In genomic region chr1:228898582-228898992, GRCh38 we compare ENCODE assay signal across 9 cellular contexts.
DNase-seq lines count a peak whose midpoint lies in the region; ATAC-seq, FAIRE-seq and TF ChIP-seq lines count a peak whose summit lies in the region.
"Had no signal": no experiment of that assay in that cellular context is flagged by ENCODE, and none has a peak within 500 bp of the region (broad histone marks: within the 10 kb centered on the region; RNA-seq: fewer than 3 reads in every experiment).

No MANE protein-coding gene starts in this region.

- ATAC-seq in HG02610 (IDR thresholded peaks at IDR 0.05; ENCODE audit: unreplicated experiment) = peak; percentile 77
- peak; percentile 49 to 64 for ATAC-seq in lower lobe of right lung
- ATAC-seq in HG02852 (IDR thresholded peaks at IDR 0.05; ENCODE audit: unreplicated experiment) = no peak
- no peak for ATAC-seq in WTC11

- no peaks in the 10 kb centered on the region for H3K27me3 ChIP-seq in lower lobe of right lung (ENCODE audit: low read depth)

- H3K27ac ChIP-seq in lower lobe of right lung = no peak overlapping the region

- no peaks in the 10 kb centered on the region for H3K36me3 Mint-ChIP-seq in WTC11
- H3K36me3 Mint-ChIP-seq: CD8-positive, alpha-beta memory T cell had no signal

- CTCF ChIA-PET in WTC11 (lab: Charles Lee) = no interaction called here

- peaks cover 25% of the 10 kb centered on the region for H3K4me1 Mint-ChIP-seq in WTC11
- H3K4me1 Mint-ChIP-seq: CD8-positive, alpha-beta memory T cell had no signal

- H3K9me3 ChIP-seq in lower lobe of right lung = no peaks in the 10 kb centered on the region

- intact Hi-C loops in lower lobe of right lung (cut with DNase I) = no loop called here

- H3K4me3 Mint-ChIP-seq in WTC11 = no peak overlapping the region
- H3K4me3 Mint-ChIP-seq: CD8-positive, alpha-beta memory T cell had no signal

- no peaks in the 10 kb centered on the region for H3K9me3 Mint-ChIP-seq in WTC11
- H3K9me3 Mint-ChIP-seq: CD8-positive, alpha-beta memory T cell had no signal

- no peak overlapping the region for H3K4me3 ChIP-seq in lower lobe of right lung

- H3K4me1 ChIP-seq in lower lobe of right lung = peaks cover 14% of the 10 kb centered on the region

- H3K27me3 Mint-ChIP-seq in WTC11 (ENCODE audit: low read depth) = no peaks in the 10 kb centered on the region
- H3K27me3 Mint-ChIP-seq: CD8-positive, alpha-beta memory T cell had no signal

- H3K27ac Mint-ChIP-seq in WTC11 = no peak overlapping the region
- H3K27ac Mint-ChIP-seq: CD8-positive, alpha-beta memory T cell had no signal

- H3K36me3 ChIP-seq in lower lobe of right lung = no peaks in the 10 kb centered on the region

- peak; percentile 65 for FAIRE-seq in GM18507 (lab: Jason Lieb, UNC)

- POLR2A ChIA-PET in WTC11 (lab: Charles Lee) = no interaction called here

- TF ChIP-seq CTCF in lower lobe of right lung (IDR thresholded peaks at IDR 0.05) (no peak), WTC11 (IDR thresholded peaks at IDR 0.05) (no peak)

- peak; percentile 49 for DNase-seq in GM18507 (ENCODE audit: extremely low spot score, insufficient read length, low read depth)
- peak; percentile 84 to 86 for DNase-seq in Kasumi-1 (lab: John Stamatoyannopoulos, UW)
- DNase-seq in lower lobe of right lung = no peak
- no peak for DNase-seq in glomerular visceral epithelial cell (ENCODE audit: extremely low spot score)
- DNase-seq in NCI-H2196 treated with DMSO at 0.1 percent for 48 hours (lab: John Stamatoyannopoulos, UW; ENCODE audit: unreplicated experiment) = no peak
- no peak for DNase-seq in WTC11 (ENCODE audit: low spot score)
- DNase-seq: CD8-positive, alpha-beta memory T cell had no signal

TF ChIP-seq in WTC11, 78 proteins besides CTCF, POLR2A, EP300 and RAD21 (continues in another document):
- TF ChIP-seq FOXK1 (CRISPR knock-in tag; IDR thresholded peaks at IDR 0.05) = no peak
- TF ChIP-seq MAX (CRISPR knock-in tag; IDR thresholded peaks at IDR 0.05) = no peak
- TF ChIP-seq NR2C2 (CRISPR knock-in tag; IDR thresholded peaks at IDR 0.05) = no peak
- TF ChIP-seq OVOL2 (CRISPR knock-in tag; IDR thresholded peaks at IDR 0.05; ENCODE audit: borderline replicate concordance) = no peak
- TF ChIP-seq STAT6 (CRISPR knock-in tag; conservative IDR thresholded peaks at IDR 0.05; ENCODE audit: low read depth) = no peak
- TF ChIP-seq AFF4 (CRISPR knock-in tag; IDR thresholded peaks at IDR 0.05; ENCODE audit: borderline replicate concordance) = no peak
- TF ChIP-seq PRRX2 (CRISPR knock-in tag; IDR thresholded peaks at IDR 0.05) = no peak
- TF ChIP-seq JAZF1 (CRISPR knock-in tag; IDR thresholded peaks at IDR 0.05) = no peak
- TF ChIP-seq ZNF532 (CRISPR knock-in tag; IDR thresholded peaks at IDR 0.05; ENCODE audit: borderline replicate concordance) = no peak
- TF ChIP-seq ZNF317 (CRISPR knock-in tag; IDR thresholded peaks at IDR 0.05; ENCODE audit: borderline replicate concordance, low read depth) = no peak
- no peak for TF ChIP-seq HMGA2 (CRISPR knock-in tag; IDR thresholded peaks at IDR 0.05)
- TF ChIP-seq ATF6 (CRISPR knock-in tag; IDR thresholded peaks at IDR 0.05) = no peak
- TF ChIP-seq NR3C1 (CRISPR knock-in tag; conservative IDR thresholded peaks at IDR 0.05; ENCODE audit: low read depth) = no peak
- TF ChIP-seq GRHL2 (CRISPR knock-in tag; IDR thresholded peaks at IDR 0.05; ENCODE audit: insufficient replicate concordance, severe bottlenecking) = no peak

Comparison
In these comparisons a context has a peak if more than half of its experiments do, and no peak if none do; other contexts are left out.
1. DNase-seq: peak in GM18507 (single experiment) and Kasumi-1 (2 of 2); none in lower lobe of right lung (single experiment), glomerular visceral epithelial cell (single experiment), NCI-H2196 treated with DMSO at 0.1 percent for 48 hours (single experiment) and WTC11 (single experiment).
2. ATAC-seq: peak in HG02610 (single experiment) and lower lobe of right lung (2 of 2); none in HG02852 (single experiment) and WTC11 (single experiment).